ENCODE assay signal across 18 cellular contexts in genomic region chr11:78467370-78467769, GRCh38. TPM values are rescaled to one million over a fixed set of nuclear protein-coding genes. Genes with fewer than 3 reads are reported as not detected.
DNase-seq lines count a peak whose midpoint lies in the region; ATAC-seq and TF ChIP-seq lines count a peak whose summit lies in the region.
"Had no signal": no experiment of that assay in that cellular context is flagged by ENCODE, and none has a peak within 500 bp of the region (broad histone marks: within the 10 kb centered on the region; RNA-seq: fewer than 3 reads in every experiment).

No MANE protein-coding gene starts in this region.

- H3K4me3 Mint-ChIP-seq in natural killer cell (no peak overlapping the region), T-helper 17 cell (no peak overlapping the region), memory B cell (no peak overlapping the region)
- H3K4me3 Mint-ChIP-seq in natural killer cell treated with Interleukin-12 subunit alpha and Interleukin-12 subunit beta and Interleukin-15 and Interleukin-18, amount 100 ng/mL, for 72 hours = no peak overlapping the region
- H3K4me3 Mint-ChIP-seq: CD4-positive, CD25-positive, alpha-beta regulatory T cell had no signal

- no peaks in the 10 kb centered on the region for H3K9me3 ChIP-seq in T-helper 17 cell (ENCODE audit: control insufficient read depth, low read length, poor library complexity, severe bottlenecking)
- H3K9me3 ChIP-seq: BE2C had no signal

- DNase-seq in natural killer cell = no peak
- DNase-seq in natural killer cell treated with Interleukin-12 subunit alpha and Interleukin-12 subunit beta and Interleukin-15 and Interleukin-18, amount 100 ng/mL, for 72 hours (ENCODE audit: low spot score) = no peak
- DNase-seq in T-helper 17 cell = no peak
- no peak for DNase-seq in memory B cell (ENCODE audit: low spot score in 2 of 2)
- DNase-seq: ACHN; BE2C; C1 segment of cervical spinal cord; CD4-positive, CD25-positive, alpha-beta regulatory T cell; DMS153; GDM1; GOT3; H7; IMR-90 had no signal

- intact Hi-C loops in natural killer cell (cut with micrococcal nuclease) = no loop called here

- peaks cover 10 to 11% of the 10 kb centered on the region in 2 donors for H3K4me1 Mint-ChIP-seq in natural killer cell
- H3K4me1 Mint-ChIP-seq in natural killer cell treated with Interleukin-12 subunit alpha and Interleukin-12 subunit beta and Interleukin-15 and Interleukin-18, amount 100 ng/mL, for 72 hours (ENCODE audit: low read depth in 2 of 2) = peaks cover 10 to 14% of the 10 kb centered on the region in 2 donors
- peaks cover 17% of the 10 kb centered on the region for H3K4me1 Mint-ChIP-seq in T-helper 17 cell
- peaks cover 19% of the 10 kb centered on the region for H3K4me1 Mint-ChIP-seq in memory B cell

- H3K27ac Mint-ChIP-seq in natural killer cell (peak overlapping the region; percentile 27 to 91), T-helper 17 cell (peak overlapping the region; percentile 82), memory B cell (peak overlapping the region; percentile 31)
- no peak overlapping the region for H3K27ac Mint-ChIP-seq in natural killer cell treated with Interleukin-12 subunit alpha and Interleukin-12 subunit beta and Interleukin-15 and Interleukin-18, amount 100 ng/mL, for 72 hours

- no peak for ATAC-seq in natural killer cell
- ATAC-seq in natural killer cell treated with Interleukin-12 subunit alpha and Interleukin-12 subunit beta and Interleukin-15 and Interleukin-18, amount 100 ng/mL, for 72 hours = no peak
- no peak for ATAC-seq in T-helper 17 cell
- no peak for ATAC-seq in memory B cell (ENCODE audit: low read depth)
- ATAC-seq in HG03460 (IDR thresholded peaks at IDR 0.05; ENCODE audit: unreplicated experiment) = no peak
- no peak for ATAC-seq in GM18867 (IDR thresholded peaks at IDR 0.05; ENCODE audit: unreplicated experiment)
- ATAC-seq in GM18520 (IDR thresholded peaks at IDR 0.05; ENCODE audit: unreplicated experiment) = no peak
- ATAC-seq: HCT116, K562 had no signal

- H3K9me3 Mint-ChIP-seq in natural killer cell (peaks cover 0 to 2% of the 10 kb centered on the region in 2 donors), memory B cell (peaks cover 1% of the 10 kb centered on the region)
- H3K9me3 Mint-ChIP-seq in natural killer cell treated with Interleukin-12 subunit alpha and Interleukin-12 subunit beta and Interleukin-15 and Interleukin-18, amount 100 ng/mL, for 72 hours = no peaks in the 10 kb centered on the region

- no peak for TF ChIP-seq CTCF in natural killer cell (IDR thresholded peaks at IDR 0.05)

- no peaks in the 10 kb centered on the region for H3K36me3 Mint-ChIP-seq in natural killer cell
- H3K36me3 Mint-ChIP-seq in natural killer cell treated with Interleukin-12 subunit alpha and Interleukin-12 subunit beta and Interleukin-15 and Interleukin-18, amount 100 ng/mL, for 72 hours = peaks cover 6% of the 10 kb centered on the region
- peaks cover 9% of the 10 kb centered on the region for H3K36me3 Mint-ChIP-seq in T-helper 17 cell (ENCODE audit: low read depth)
- peaks cover 11% of the 10 kb centered on the region for H3K36me3 Mint-ChIP-seq in memory B cell

- H3K27me3 Mint-ChIP-seq in natural killer cell (ENCODE audit: low read depth in 2 of 2) (no peaks in the 10 kb centered on the region), T-helper 17 cell (no peaks in the 10 kb centered on the region), memory B cell (no peaks in the 10 kb centered on the region)
- no peaks in the 10 kb centered on the region for H3K27me3 Mint-ChIP-seq in natural killer cell treated with Interleukin-12 subunit alpha and Interleukin-12 subunit beta and Interleukin-15 and Interleukin-18, amount 100 ng/mL, for 72 hours
- H3K27me3 Mint-ChIP-seq: CD4-positive, CD25-positive, alpha-beta regulatory T cell had no signal

RNA-seq across cellular contexts. Expression of gene GAB2, which starts 49.8 kb away (rescaled TPM):
- total RNA-seq in natural killer cell (10 to 100 TPM in 1 of 3 donors, 1 to 10 TPM in 2; 4.3 to 58.4 (median 8.1) TPM), T-helper 17 cell (10 to 100 TPM; 10.3 to 14.4 TPM)
- 1 to 10 TPM; 1.9 to 8.7 TPM for total RNA-seq in natural killer cell treated with Interleukin-12 subunit alpha and Interleukin-12 subunit beta and Interleukin-15 and Interleukin-18, amount 100 ng/mL, for 72 hours

Comparison
In these comparisons a context has a peak if more than half of its experiments do, and no peak if none do; other contexts are left out.
1. H3K27ac Mint-ChIP-seq: peak in natural killer cell (2 of 2), T-helper 17 cell (single experiment) and memory B cell (single experiment); none in natural killer cell treated with Interleukin-12 subunit alpha and Interleukin-12 subunit beta and Interleukin-15 and Interleukin-18, amount 100 ng/mL, for 72 hours (0 of 2).